8 cellular contexts compared by ENCODE assay signal in genomic region chr1:23485002-23485332, GRCh38. TPM values are rescaled to one million over a fixed set of nuclear protein-coding genes. Genes with fewer than 3 reads are reported as not detected.
DNase-seq lines count a peak whose midpoint lies in the region; ATAC-seq, FAIRE-seq and TF ChIP-seq lines count a peak whose summit lies in the region.

No MANE protein-coding gene starts in this region.

- H3K18ac ChIP-seq in neuronal stem cell (ENCODE audit: low read length) = peak overlapping the region; percentile 38

- H3K9me2 ChIP-seq in Loucy (replicated peaks; ENCODE audit: low read depth, low read length) = no peaks in the 10 kb centered on the region

- no peak for DNase-seq in dorsolateral prefrontal cortex
- no peak for DNase-seq in neuronal stem cell (ENCODE audit: low spot score)
- DNase-seq in kidney = no peak
- no peak for DNase-seq in NCI-H1436 (lab: John Stamatoyannopoulos, UW)
- no peak for DNase-seq in cerebellar nuclear complex (lab: John Stamatoyannopoulos, UW)

- H4K8ac ChIP-seq in neuronal stem cell (ENCODE audit: low read depth, low read length) = no peak overlapping the region

- intact Hi-C loops in dorsolateral prefrontal cortex (cut with DNase I) = no loop called here
- intact Hi-C loops in kidney (cut with DNase I) = no loop called here

- H3K9me3 ChIP-seq in BLaER1 (no peaks in the 10 kb centered on the region), Loucy (ENCODE audit: insufficient read depth, low read depth, low read length) (no peaks in the 10 kb centered on the region), neuronal stem cell (replicated peaks in 1 of 2; ENCODE audit: control insufficient read depth in 2 of 2, insufficient read depth in 1 of 2, low read depth in 1 of 2, low read length in 2 of 2) (no peaks in the 10 kb centered on the region), kidney (ENCODE audit: control insufficient read depth in 1 of 2, low read length in 2 of 2) (no peaks in the 10 kb centered on the region)

- H3K4me2 ChIP-seq in BLaER1 = peak overlapping the region; percentile 65
- peak overlapping the region; percentile 45 for H3K4me2 ChIP-seq in Loucy (ENCODE audit: low read depth, low read length, poor library complexity, severe bottlenecking)
- peak overlapping the region; percentile 59 for H3K4me2 ChIP-seq in neuronal stem cell (ENCODE audit: insufficient read depth, low read length, poor library complexity, severe bottlenecking)

- H2AK5ac ChIP-seq in neuronal stem cell (ENCODE audit: low read depth, low read length) = no peak overlapping the region

- no peak overlapping the region for H3K9ac ChIP-seq in BLaER1
- peak overlapping the region; percentile 13 for H3K9ac ChIP-seq in Loucy (ENCODE audit: low read depth, low read length, poor library complexity, severe bottlenecking)
- no peak overlapping the region for H3K9ac ChIP-seq in neuronal stem cell (ENCODE audit: low read depth, low read length, poor library complexity)
- H3K9ac ChIP-seq in kidney (ENCODE audit: low read length in 2 of 2) = no peak overlapping the region

- no peak overlapping the region for H2BK15ac ChIP-seq in neuronal stem cell (ENCODE audit: low read length)

- no peak for TF ChIP-seq CTCF in Loucy (conservative IDR thresholded peaks at IDR 0.05; ENCODE audit: low read length)
- TF ChIP-seq CTCF in dorsolateral prefrontal cortex (IDR thresholded peaks at IDR 0.05 in 54 of 56, conservative IDR thresholded peaks at IDR 0.05 in 2 of 56; ENCODE audit: low read depth in 1 of 56, partially characterized antibody in 56 of 56) = no peak
- TF ChIP-seq CTCF in kidney (IDR thresholded peaks at IDR 0.05; ENCODE audit: borderline replicate concordance, extremely low read depth, insufficient read depth) = no peak

- peak overlapping the region; percentile 85; the same call in 1 of the 2 replicates for H2AFZ ChIP-seq in Loucy (ENCODE audit: low read length)
- H2AFZ ChIP-seq in neuronal stem cell (ENCODE audit: low read length) = peak overlapping the region; percentile 96

- H3F3A ChIP-seq in Loucy (ENCODE audit: low read depth) = no peaks in the 10 kb centered on the region

- H3K79me1 ChIP-seq in neuronal stem cell (ENCODE audit: low read depth, low read length) = no peaks in the 10 kb centered on the region

- H2BK12ac ChIP-seq in neuronal stem cell (ENCODE audit: low read length) = no peak overlapping the region

- H3K36me3 ChIP-seq in BLaER1 (no peaks in the 10 kb centered on the region), Loucy (ENCODE audit: insufficient read depth, low read length) (no peaks in the 10 kb centered on the region), neuronal stem cell (replicated peaks in 1 of 2; ENCODE audit: control insufficient read depth in 2 of 2, insufficient read depth in 2 of 2, low read length in 2 of 2) (peaks cover 0 to 15% of the 10 kb centered on the region in 2 donors), kidney (ENCODE audit: control insufficient read depth in 1 of 2, insufficient read depth in 2 of 2, low read length in 2 of 2) (no peaks in the 10 kb centered on the region)

- no peak for ATAC-seq in GM21786 (IDR thresholded peaks at IDR 0.05; ENCODE audit: unreplicated experiment)

- no peak overlapping the region for H3K4ac ChIP-seq in neuronal stem cell (ENCODE audit: low read length)

- H3K27me3 ChIP-seq in BLaER1 (peaks cover 6% of the 10 kb centered on the region), Loucy (ENCODE audit: insufficient read depth, low read length, poor library complexity, severe bottlenecking) (no peaks in the 10 kb centered on the region), dorsolateral prefrontal cortex (no peaks in the 10 kb centered on the region), neuronal stem cell (ENCODE audit: control insufficient read depth in 3 of 3, insufficient read depth in 3 of 3, low read depth in 1 of 3, low read length in 3 of 3) (peaks cover 0 to 11% (median 0%) of the 10 kb centered on the region in 3 experiments)

- no peak for FAIRE-seq in kidney (lab: Jason Lieb, UNC)

- no peak overlapping the region for H3K14ac ChIP-seq in neuronal stem cell (ENCODE audit: low read length)

- no peaks in the 10 kb centered on the region for H3K79me2 ChIP-seq in Loucy (ENCODE audit: insufficient read depth, low read length)

- H3K27ac ChIP-seq in BLaER1 = no peak overlapping the region
- peak overlapping the region in 17 of 59 donors; percentile 4 to 87 (median 63) for H3K27ac ChIP-seq in dorsolateral prefrontal cortex
- H3K27ac ChIP-seq in neuronal stem cell (replicated peaks; ENCODE audit: low read length) = no peak overlapping the region
- H3K27ac ChIP-seq in kidney (ENCODE audit: low read depth in 2 of 2, low read length in 2 of 2) = no peak overlapping the region

- H4K20me1 ChIP-seq in BLaER1 = peaks cover 8% of the 10 kb centered on the region; the same call in 1 of the 2 replicates
- H4K20me1 ChIP-seq in Loucy (ENCODE audit: insufficient read depth, low read length, poor library complexity, severe bottlenecking) = no peaks in the 10 kb centered on the region

- H3K4me3 ChIP-seq in BLaER1 = peak overlapping the region; percentile 72
- H3K4me3 ChIP-seq in Loucy (ENCODE audit: low read length, poor library complexity, severe bottlenecking) = peak overlapping the region; percentile 74
- peak overlapping the region in 52 of 59 donors; percentile 56 to 92 (median 82) for H3K4me3 ChIP-seq in dorsolateral prefrontal cortex
- H3K4me3 ChIP-seq in neuronal stem cell (ENCODE audit: low read length in 2 of 2) = peak overlapping the region; percentile 53 to 97
- peak overlapping the region in 1 of 2 donors; percentile 64 for H3K4me3 ChIP-seq in kidney (ENCODE audit: low read length in 2 of 2)

- H2BK5ac ChIP-seq in neuronal stem cell (ENCODE audit: low read length) = no peak overlapping the region

- H2BK120ac ChIP-seq in neuronal stem cell (ENCODE audit: low read depth, low read length) = no peak overlapping the region

- no CpG with 5 or more reads among the region's 7 CpGs for WGBS in neuronal stem cell (ENCODE audit: extremely low coverage in 2 of 2, insufficient read length in 2 of 2, insufficient replicate concordance in 1 of 2), 2 donors

- no peak overlapping the region for H4K91ac ChIP-seq in neuronal stem cell (ENCODE audit: low read depth, low read length, poor library complexity)

- peaks cover 24% of the 10 kb centered on the region for H3K4me1 ChIP-seq in BLaER1
- peaks cover 12% of the 10 kb centered on the region for H3K4me1 ChIP-seq in Loucy (ENCODE audit: insufficient read depth, low read length, poor library complexity, severe bottlenecking)
- H3K4me1 ChIP-seq in neuronal stem cell (ENCODE audit: control insufficient read depth in 2 of 2, insufficient read depth in 1 of 2, low read depth in 1 of 2, low read length in 2 of 2) = peaks cover 8 to 21% of the 10 kb centered on the region in 2 donors
- peaks cover 9 to 10% of the 10 kb centered on the region in 2 donors for H3K4me1 ChIP-seq in kidney (ENCODE audit: control insufficient read depth in 1 of 2, insufficient read depth in 1 of 2, low read depth in 1 of 2, low read length in 2 of 2)

- no peak overlapping the region for H3K23ac ChIP-seq in neuronal stem cell (ENCODE audit: low read depth, low read length, poor library complexity)

RNA-seq across cellular contexts. Expression of gene ASAP3, which starts 1.0 kb away (rescaled TPM):
- 10 to 100 TPM; 15.5 to 61.0 (median 27.8) TPM for total RNA-seq in dorsolateral prefrontal cortex
- 8.9 TPM for polyA plus RNA-seq in neuronal stem cell (2013, experiment 1 of 2)
- polyA plus RNA-seq in neuronal stem cell (2013, experiment 2 of 2) = 8.0 TPM
- 37.8 TPM for total RNA-seq in kidney
- 29.9 TPM for polyA plus RNA-seq in kidney (ENCODE audit: insufficient read depth, low read depth, low replicate concordance)

RNA-seq across cellular contexts. Expression of gene E2F2, which starts 46.1 kb away (rescaled TPM):
- total RNA-seq in dorsolateral prefrontal cortex (1 to 10 TPM in 1 of 120 experiments, under 1 TPM in 37, not detected in 82; 0.07 to 1.1 (median 0.15) TPM), kidney (0.50 TPM)
- polyA plus RNA-seq in neuronal stem cell (2013, experiment 1 of 2) = 3.8 TPM
- 4.4 TPM for polyA plus RNA-seq in neuronal stem cell (2013, experiment 2 of 2)
- not detected for polyA plus RNA-seq in kidney (ENCODE audit: insufficient read depth, low read depth, low replicate concordance)
